2 cellular contexts compared by ENCODE assay signal in the genomic region with DNA sequence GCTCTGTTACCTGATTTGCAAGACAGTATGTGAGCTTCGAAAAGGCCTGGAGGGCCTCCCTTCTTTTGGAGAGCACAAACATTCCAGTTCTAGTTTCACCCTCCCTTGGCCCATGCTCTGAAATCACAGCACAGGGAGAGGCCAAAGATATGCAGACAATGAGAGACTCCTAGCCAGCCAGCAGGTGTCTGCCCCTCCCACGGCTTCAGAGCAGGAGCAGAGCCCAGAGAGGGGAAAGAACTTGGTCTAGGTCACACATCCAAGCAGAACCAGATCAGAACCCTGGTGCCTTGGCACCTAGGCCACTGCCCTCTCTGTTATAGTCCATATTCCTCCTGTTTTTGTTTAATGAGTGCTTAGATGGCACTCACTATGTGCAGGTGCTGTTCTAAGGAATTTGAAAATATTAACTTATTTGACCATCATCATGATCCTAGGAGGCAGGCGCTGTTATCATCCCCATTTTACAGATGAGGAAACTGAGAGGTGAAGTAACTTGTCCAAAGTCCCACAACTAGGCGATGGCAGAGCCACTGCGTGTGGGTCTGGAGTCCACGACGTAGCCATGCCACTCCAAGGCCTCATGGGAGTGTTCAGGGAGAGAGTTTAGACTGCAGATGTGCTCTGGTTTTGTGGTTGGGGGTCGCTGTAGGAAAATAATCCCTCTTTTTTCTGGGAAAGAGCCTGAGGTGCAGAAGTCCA.
TF ChIP-seq lines count a peak whose summit lies in the region.

No MANE protein-coding gene starts in this region.

TF ChIP-seq in GM12878, 131 proteins besides CTCF, POLR2A, EP300 and RAD21:
- 0 out of 2 replicates have a peak, but pooled peaks have one; percentile 17 for TF ChIP-seq RELB (IDR thresholded peaks at IDR 0.05; ENCODE audit: low read depth)
- TF ChIP-seq, protein P1, sequence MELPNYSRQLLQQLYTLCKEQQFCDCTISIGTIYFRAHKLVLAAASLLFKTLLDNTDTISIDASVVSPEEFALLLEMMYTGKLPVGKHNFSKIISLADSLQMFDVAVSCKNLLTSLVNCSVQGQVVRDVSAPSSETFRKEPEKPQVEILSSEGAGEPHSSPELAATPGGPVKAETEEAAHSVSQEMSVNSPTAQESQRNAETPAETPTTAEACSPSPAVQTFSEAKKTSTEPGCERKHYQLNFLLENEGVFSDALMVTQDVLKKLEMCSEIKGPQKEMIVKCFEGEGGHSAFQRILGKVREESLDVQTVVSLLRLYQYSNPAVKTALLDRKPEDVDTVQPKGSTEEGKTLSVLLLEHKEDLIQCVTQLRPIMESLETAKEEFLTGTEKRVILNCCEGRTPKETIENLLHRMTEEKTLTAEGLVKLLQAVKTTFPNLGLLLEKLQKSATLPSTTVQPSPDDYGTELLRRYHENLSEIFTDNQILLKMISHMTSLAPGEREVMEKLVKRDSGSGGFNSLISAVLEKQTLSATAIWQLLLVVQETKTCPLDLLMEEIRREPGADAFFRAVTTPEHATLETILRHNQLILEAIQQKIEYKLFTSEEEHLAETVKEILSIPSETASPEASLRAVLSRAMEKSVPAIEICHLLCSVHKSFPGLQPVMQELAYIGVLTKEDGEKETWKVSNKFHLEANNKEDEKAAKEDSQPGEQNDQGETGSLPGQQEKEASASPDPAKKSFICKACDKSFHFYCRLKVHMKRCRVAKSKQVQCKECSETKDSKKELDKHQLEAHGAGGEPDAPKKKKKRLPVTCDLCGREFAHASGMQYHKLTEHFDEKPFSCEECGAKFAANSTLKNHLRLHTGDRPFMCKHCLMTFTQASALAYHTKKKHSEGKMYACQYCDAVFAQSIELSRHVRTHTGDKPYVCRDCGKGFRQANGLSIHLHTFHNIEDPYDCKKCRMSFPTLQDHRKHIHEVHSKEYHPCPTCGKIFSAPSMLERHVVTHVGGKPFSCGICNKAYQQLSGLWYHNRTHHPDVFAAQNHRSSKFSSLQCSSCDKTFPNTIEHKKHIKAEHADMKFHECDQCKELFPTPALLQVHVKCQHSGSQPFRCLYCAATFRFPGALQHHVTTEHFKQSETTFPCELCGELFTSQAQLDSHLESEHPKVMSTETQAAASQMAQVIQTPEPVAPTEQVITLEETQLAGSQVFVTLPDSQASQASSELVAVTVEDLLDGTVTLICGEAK (IDR thresholded peaks at IDR 0.05; ENCODE audit: borderline replicate concordance), result no peak

TF ChIP-seq in SK-N-SH, 30 proteins besides CTCF, POLR2A, EP300 and RAD21:
- TF ChIP-seq RCOR1 (IDR thresholded peaks at IDR 0.05; ENCODE audit: low read length) (no peak), JUND (IDR thresholded peaks at IDR 0.05) (no peak), TAF1 (IDR thresholded peaks at IDR 0.05; ENCODE audit: borderline replicate concordance, low read depth, low read length) (no peak), SIN3A (IDR thresholded peaks at IDR 0.05; ENCODE audit: borderline replicate concordance, low read depth, low read length) (no peak), TEAD4 (IDR thresholded peaks at IDR 0.05; ENCODE audit: borderline replicate concordance, insufficient read depth) (no peak), USF2 (IDR thresholded peaks at IDR 0.05; ENCODE audit: borderline replicate concordance, low read depth, low read length) (no peak), CHD2 (IDR thresholded peaks at IDR 0.05; ENCODE audit: low read length, partially characterized antibody) (no peak), USF1 (IDR thresholded peaks at IDR 0.05; ENCODE audit: borderline replicate concordance, low read depth) (no peak), FOSL2 (IDR thresholded peaks at IDR 0.05; ENCODE audit: borderline replicate concordance, low read depth) (no peak), MEF2A (IDR thresholded peaks at IDR 0.05; ENCODE audit: borderline replicate concordance, low read depth) (no peak), NFIC (IDR thresholded peaks at IDR 0.05; ENCODE audit: borderline replicate concordance) (no peak), NRF1 (IDR thresholded peaks at IDR 0.05; ENCODE audit: low read depth, low read length) (no peak), ELF1 (IDR thresholded peaks at IDR 0.05) (no peak), POLR2AphosphoS5 (IDR thresholded peaks at IDR 0.05; ENCODE audit: low read depth, low read length) (no peak), YY1 (IDR thresholded peaks at IDR 0.05; ENCODE audit: low read depth) (no peak)
- TF ChIP-seq, protein P2, sequence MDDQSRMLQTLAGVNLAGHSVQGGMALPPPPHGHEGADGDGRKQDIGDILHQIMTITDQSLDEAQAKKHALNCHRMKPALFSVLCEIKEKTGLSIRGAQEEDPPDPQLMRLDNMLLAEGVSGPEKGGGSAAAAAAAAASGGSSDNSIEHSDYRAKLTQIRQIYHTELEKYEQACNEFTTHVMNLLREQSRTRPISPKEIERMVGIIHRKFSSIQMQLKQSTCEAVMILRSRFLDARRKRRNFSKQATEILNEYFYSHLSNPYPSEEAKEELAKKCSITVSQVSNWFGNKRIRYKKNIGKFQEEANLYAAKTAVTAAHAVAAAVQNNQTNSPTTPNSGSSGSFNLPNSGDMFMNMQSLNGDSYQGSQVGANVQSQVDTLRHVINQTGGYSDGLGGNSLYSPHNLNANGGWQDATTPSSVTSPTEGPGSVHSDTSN (IDR thresholded peaks at IDR 0.05), result no peak
